In genomic region chr15:69462030-69462492, GRCh38 we compare ENCODE assay signal across 8 cellular contexts. TPM values are rescaled to one million over a fixed set of nuclear protein-coding genes. Genes with fewer than 3 reads are reported as not detected.
DNase-seq lines count a peak whose midpoint lies in the region; ATAC-seq and TF ChIP-seq lines count a peak whose summit lies in the region.

No MANE protein-coding gene starts in this region.

- H3K4me1 Mint-ChIP-seq in endodermal cell = peaks cover 13% of the 10 kb centered on the region

- no peaks in the 10 kb centered on the region for H3K9me3 Mint-ChIP-seq in endodermal cell

- H3K4me1 ChIP-seq in OCI-LY1 (ENCODE audit: insufficient read depth, low read length, severe bottlenecking) = peaks cover 16% of the 10 kb centered on the region
- peaks cover 8% of the 10 kb centered on the region for H3K4me1 ChIP-seq in endodermal cell (ENCODE audit: control insufficient read depth, insufficient read depth, low read length)

- no peak for TF ChIP-seq CTCF in OCI-LY1 (IDR thresholded peaks at IDR 0.05; ENCODE audit: low read length)
- TF ChIP-seq CTCF in endodermal cell (conservative IDR thresholded peaks at IDR 0.05) = no peak
- no peak for TF ChIP-seq CTCF in neural cell (IDR thresholded peaks at IDR 0.05; ENCODE audit: poor library complexity, severe bottlenecking)

- H3K27me3 Mint-ChIP-seq in endodermal cell (ENCODE audit: insufficient read depth) = peaks cover 4% of the 10 kb centered on the region

- no peak for TF ChIP-seq RAD21 in neural cell (conservative IDR thresholded peaks at IDR 0.05)

- H4K20me1 ChIP-seq in OCI-LY1 (ENCODE audit: insufficient read depth, low read length) = no peaks in the 10 kb centered on the region
- no peaks in the 10 kb centered on the region for H4K20me1 ChIP-seq in neural cell (ENCODE audit: insufficient read depth)

- no peak overlapping the region for H3K27ac ChIP-seq in OCI-LY1 (ENCODE audit: low read depth, low read length, poor library complexity, severe bottlenecking)
- H3K27ac ChIP-seq in endodermal cell (ENCODE audit: low read depth, low read length) = no peak overlapping the region
- H3K27ac ChIP-seq in neural cell (ENCODE audit: low read length) = no peak overlapping the region

- no peak for TF ChIP-seq EP300 in neural cell (conservative IDR thresholded peaks at IDR 0.05; ENCODE audit: poor library complexity, severe bottlenecking)

- 93 to 94% methylated on average over 10 to 23 of the region's 23 CpGs for WGBS in endodermal cell (ENCODE audit: insufficient coverage in 1 of 2, insufficient read length in 1 of 2), 2 experiments

- H3K27ac Mint-ChIP-seq in endodermal cell = no peak overlapping the region

- peak overlapping the region; percentile 79 for H3K4me2 ChIP-seq in OCI-LY1 (ENCODE audit: low read length)
- no peak overlapping the region for H3K4me2 ChIP-seq in neural cell (ENCODE audit: low read length)

- H3K27me3 ChIP-seq in OCI-LY1 (ENCODE audit: insufficient read depth, low read length) = 0 out of 2 replicates have a peak, but pooled peaks cover 8% of the 10 kb centered on the region
- H3K27me3 ChIP-seq in endodermal cell (ENCODE audit: control insufficient read depth, insufficient read depth, low read length, poor library complexity, severe bottlenecking) = no peaks in the 10 kb centered on the region
- no peaks in the 10 kb centered on the region for H3K27me3 ChIP-seq in neural cell (ENCODE audit: insufficient read depth, low read depth, low read length)

- H3K36me3 Mint-ChIP-seq in endodermal cell (ENCODE audit: low read depth) = peaks cover 12% of the 10 kb centered on the region

- H3K36me3 ChIP-seq in OCI-LY1 (ENCODE audit: insufficient read depth, low read length) (peaks cover 7% of the 10 kb centered on the region; the same call in 1 of the 2 replicates), endodermal cell (ENCODE audit: control insufficient read depth, insufficient read depth, low read length) (peaks cover under 1% of the 10 kb centered on the region), neural cell (ENCODE audit: insufficient read depth, low read length) (no peaks in the 10 kb centered on the region)

- H3F3A ChIP-seq in OCI-LY1 (ENCODE audit: insufficient read depth, low read length) (no peaks in the 10 kb centered on the region), neural cell (ENCODE audit: insufficient read depth, low read length, poor library complexity, severe bottlenecking) (no peaks in the 10 kb centered on the region)

- H3K9me3 ChIP-seq in OCI-LY1 (ENCODE audit: low read length) (no peaks in the 10 kb centered on the region), endodermal cell (ENCODE audit: control insufficient read depth, low read length) (no peaks in the 10 kb centered on the region), neural cell (ENCODE audit: low read length) (no peaks in the 10 kb centered on the region)

- H3K9ac ChIP-seq in OCI-LY1 (ENCODE audit: low read length) = peak overlapping the region; percentile 40; the same call in 1 of the 2 replicates
- H3K9ac ChIP-seq in endodermal cell (ENCODE audit: extremely low read depth, low read length, poor library complexity, severe bottlenecking) = no peak overlapping the region
- H3K9ac ChIP-seq in neural cell (ENCODE audit: low read length) = no peak overlapping the region

- H3K9me2 ChIP-seq in OCI-LY1 (ENCODE audit: low read depth, low read length) = no peaks in the 10 kb centered on the region
- no peaks in the 10 kb centered on the region for H3K9me2 ChIP-seq in neural cell (ENCODE audit: insufficient read depth, low read length)

- ATAC-seq in GM19397 (IDR thresholded peaks at IDR 0.05; ENCODE audit: unreplicated experiment) = no peak

- H2AFZ ChIP-seq in OCI-LY1 (ENCODE audit: low read length) (no peak overlapping the region), neural cell (ENCODE audit: low read depth, low read length) (no peak overlapping the region)

- DNase-seq in DMS 273 (lab: John Stamatoyannopoulos, UW; ENCODE audit: unreplicated experiment) (peak; percentile 52), DMS 273 treated with DMSO at 0.1 percent for 48 hours (lab: John Stamatoyannopoulos, UW) (no peak), endodermal cell (peak; percentile 55), dedifferentiated amniotic fluid mesenchymal stem cell (ENCODE audit: extremely low spot score) (no peak), amniotic stem cell (lab: John Stamatoyannopoulos, UW) (no peak)

- peak overlapping the region; percentile 64 for H3K4me3 Mint-ChIP-seq in endodermal cell

- H3K4me3 ChIP-seq in OCI-LY1 (ENCODE audit: low read depth, low read length, poor library complexity, severe bottlenecking) (peak overlapping the region; percentile 64), endodermal cell (ENCODE audit: low read length) (peak overlapping the region; percentile 52), neural cell (ENCODE audit: low read length) (peak overlapping the region; percentile 64)

- no peaks in the 10 kb centered on the region for H3K79me2 ChIP-seq in OCI-LY1 (ENCODE audit: insufficient read depth, low read length)
- no peaks in the 10 kb centered on the region for H3K79me2 ChIP-seq in neural cell (replicated peaks; ENCODE audit: insufficient read depth, low read length)

TF ChIP-seq in neural cell, 6 proteins besides CTCF, POLR2A, EP300 and RAD21:
- no peak for TF ChIP-seq TAF1 (IDR thresholded peaks at IDR 0.05; ENCODE audit: low read depth)
- TF ChIP-seq EZH2 (IDR thresholded peaks at IDR 0.05; ENCODE audit: borderline replicate concordance, insufficient read depth, low read length, poor library complexity, severe bottlenecking) = no peak
- TF ChIP-seq MXI1 (conservative IDR thresholded peaks at IDR 0.05; ENCODE audit: poor library complexity, severe bottlenecking) = no peak
- no peak for TF ChIP-seq SMC3 (conservative IDR thresholded peaks at IDR 0.05; ENCODE audit: poor library complexity)
- no peak for TF ChIP-seq POLR2AphosphoS5 (IDR thresholded peaks at IDR 0.05)
- no peak for TF ChIP-seq REST (IDR thresholded peaks at IDR 0.05; ENCODE audit: borderline replicate concordance)

RNA-seq across cellular contexts. Expression of gene RPLP1, which starts 9.4 kb away (rescaled TPM):
- total RNA-seq in endodermal cell = 1,000 to 10,000 TPM; 1,560 to 1,563 TPM
- polyA plus RNA-seq in endodermal cell (2013, experiment 1 of 2) = 2,242 TPM
- 2,014 TPM for polyA plus RNA-seq in endodermal cell (2013, experiment 2 of 2)
- polyA plus RNA-seq in neural cell = 37.5 and 41.7 TPM in 2 replicates
- polyA minus RNA-seq in neural cell = 18.5 and 20.5 TPM in 2 replicates

RNA-seq across cellular contexts. Expression of gene KIF23, which starts 47.9 kb away (rescaled TPM):
- total RNA-seq in endodermal cell = 10 to 100 TPM; 53.4 to 82.6 TPM
- polyA plus RNA-seq in endodermal cell (2013, experiment 1 of 2) = 58.7 TPM
- polyA plus RNA-seq in endodermal cell (2013, experiment 2 of 2) = 62.1 TPM
- polyA plus RNA-seq in neural cell = 1.7 and 2.0 TPM in 2 replicates
- 1.5 and 3.7 TPM in 2 replicates for polyA minus RNA-seq in neural cell

Comparison
In these comparisons a context has a peak if more than half of its experiments do, and no peak if none do; other contexts are left out.
1. DNase-seq: peak in DMS 273 (single experiment) and endodermal cell (single experiment); none in DMS 273 treated with DMSO at 0.1 percent for 48 hours (single experiment), dedifferentiated amniotic fluid mesenchymal stem cell (single experiment) and amniotic stem cell (single experiment).
2. Peak in every context shown above with its lines, with median percentiles within 50 percentile points of each other: H3K4me3 ChIP-seq.